25 cellular contexts compared by ENCODE assay signal in the genomic region with DNA sequence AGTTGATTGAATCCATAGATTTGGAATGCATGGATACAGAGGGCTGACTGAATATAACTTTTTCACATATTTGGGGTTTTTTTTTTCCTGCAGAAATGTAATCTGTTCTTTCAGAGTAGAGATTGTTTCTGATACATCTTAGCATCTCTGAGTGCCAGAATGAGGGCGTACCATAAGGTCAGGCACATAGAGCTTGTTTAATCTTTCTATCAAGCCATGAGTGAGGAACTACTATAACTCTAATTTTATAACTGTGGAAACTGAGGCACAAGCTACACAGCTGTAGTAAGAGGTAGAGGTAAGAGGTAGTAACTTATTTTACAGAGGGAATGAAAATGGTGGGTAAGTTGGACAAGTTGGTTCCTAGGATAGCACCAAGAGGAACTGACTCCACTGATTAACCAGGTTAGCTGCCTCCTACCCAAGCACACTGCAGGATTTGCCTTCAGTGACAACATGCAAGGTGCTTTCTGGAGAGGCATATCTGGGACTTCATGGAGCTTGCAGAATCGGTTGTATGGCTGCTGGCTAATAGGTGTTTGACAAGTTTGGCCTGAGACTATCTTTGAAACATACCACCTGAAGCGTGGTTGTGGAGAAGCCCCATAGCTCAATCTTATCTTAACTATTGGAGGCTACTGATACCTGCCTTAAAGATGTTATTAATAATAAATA.
"Had no signal": no experiment of that assay in that cellular context is flagged by ENCODE, and none has a peak within 500 bp of the region (broad histone marks: within the 10 kb centered on the region; RNA-seq: fewer than 3 reads in every experiment).

No MANE protein-coding gene starts in this region.

- H3K4me1 ChIP-seq: Peyer's patch had no signal

- DNase-seq: activated CD4-positive, alpha-beta memory T cell treated with anti-CD3 and anti-CD28 coated beads for 36 hours; activated CD4-positive, alpha-beta T cell treated with anti-CD3 and anti-CD28 coated beads, Interleukin-2, amount 10 ng/mL, durations not matched to agents 7 days and 5 days; activated CD4-positive, CD25-positive, alpha-beta regulatory T cell; activated gamma-delta T cell; activated naive CD4-positive, alpha-beta T cell treated with anti-CD3 and anti-CD28 coated beads for 36 hours; activated T-cell treated with anti-CD3 and anti-CD28 coated beads for 4 hours; activated T-cell treated with anti-CD3 and anti-CD28 coated beads, Interleukin-2, amount 50 U/mL, for 48 hours; amygdala; MG63; MV-4-11; NCI-H1092 treated with DMSO at 0.1 percent for 48 hours; NCI-H1417 treated with DMSO at 0.1 percent for 48 hours; NCI-H1694; NCI-H2029; NCI-H345; NCI-H510A; NCI-H526 treated with DMSO at 0.1 percent for 48 hours; NCI-H82; Peyer's patch; Right ventricle myocardium superior; SJCRH30; SK-N-SH; T-helper 1 cell had no signal

- H3K4me3 ChIP-seq: MG63, Peyer's patch, SJCRH30 had no signal

- ATAC-seq: activated T-helper 17 cell treated with anti-CD3 and anti-CD28 coated beads, Interleukin-2, amount 50 U/mL, for 72 hours had no signal

- H3K9me3 ChIP-seq: MG63, Peyer's patch, SJCRH30, SK-N-SH had no signal

- H3K27me3 ChIP-seq: MG63, Peyer's patch, SJCRH30 had no signal

- H3K9ac ChIP-seq: SK-N-SH had no signal

- H3K4me2 ChIP-seq: SK-N-SH had no signal

- H3K27ac ChIP-seq: Peyer's patch, RWPE1, SJCRH30 had no signal
